ENCODE assay signal across 29 cellular contexts in genomic region chr1:177659259-177659658, GRCh38.
"Had no signal": no experiment of that assay in that cellular context is flagged by ENCODE, and none has a peak within 500 bp of the region (broad histone marks: within the 10 kb centered on the region; RNA-seq: fewer than 3 reads in every experiment).

No MANE protein-coding gene starts in this region.

- H3K36me3 Mint-ChIP-seq: activated naive CD8-positive, alpha-beta T cell; stimulated activated naive B cell treated with anti-CD40 and anti-IgM and Interleukin-4, amounts not matched to agents 10 μg/mL and 1 μg/mL and 100 μg/mL, for 72 hours had no signal

- H3K4me1 ChIP-seq: adrenal gland, ascending aorta, left lung, sigmoid colon, testis, uterus had no signal

- ATAC-seq: activated T-cell treated with anti-CD3 and anti-CD28 coated beads, Interleukin-2, amount 50 U/mL, for 4 hours; left lung; natural killer cell; stimulated activated naive B cell treated with anti-CD40 and anti-IgM and Interleukin-4, amounts not matched to agents 10 μg/mL and 1 μg/mL and 100 μg/mL, for 72 hours; WTC11 had no signal

- H3K4me3 ChIP-seq: adrenal gland, ascending aorta, hepatocyte, left lung, lung, sigmoid colon, testis, uterus had no signal

- H3K4me2 ChIP-seq: hepatocyte had no signal

- H3K27me3 ChIP-seq: adrenal gland, ascending aorta, brain microvascular endothelial cell, hepatocyte, left lung, sigmoid colon, testis, uterus had no signal

- H3K27ac ChIP-seq: adrenal gland, ascending aorta, brain microvascular endothelial cell, hepatocyte, left lung, sigmoid colon, testis, uterus had no signal

- H3K79me2 ChIP-seq: hepatocyte had no signal

- DNase-seq: activated CD8-positive, alpha-beta memory T cell treated with anti-CD3 and anti-CD28 coated beads for 24 hours; activated CD8-positive, alpha-beta memory T cell treated with anti-CD3 and anti-CD28 coated beads, Interleukin-2, amount 50 U/mL, for 4 hours; activated naive CD4-positive, alpha-beta T cell; activated T-cell treated with anti-CD3 and anti-CD28 coated beads, Interleukin-2, amount 50 U/mL, for 4 hours; adrenal gland; brain microvascular endothelial cell; central memory CD4-positive, alpha-beta T cell; dermis blood vessel endothelial cell; effector CD8-positive, alpha-beta T cell; foreskin melanocyte; immature natural killer cell; kidney glomerular epithelial cell; left lung; natural killer cell; retina; sigmoid colon; stimulated activated CD4-positive, alpha-beta T cell treated with anti-CD3 and anti-CD28 coated beads, Interleukin-2, amount 100 ng/mL, for 48 hours; stimulated activated CD8-positive, alpha-beta memory T cell treated with anti-CD3 and anti-CD28 coated beads, Interleukin-4, amount 100 ng/mL, for 48 hours; stimulated activated naive B cell treated with anti-CD40 and anti-IgM and Interleukin-4, amounts not matched to agents 10 μg/mL and 1 μg/mL and 100 μg/mL, for 72 hours; testis; trophoblast cell; uterus had no signal

- H3K27me3 Mint-ChIP-seq: activated naive CD8-positive, alpha-beta T cell; stimulated activated naive B cell treated with anti-CD40 and anti-IgM and Interleukin-4, amounts not matched to agents 10 μg/mL and 1 μg/mL and 100 μg/mL, for 72 hours had no signal

- H3K36me3 ChIP-seq: adrenal gland, ascending aorta, brain microvascular endothelial cell, left lung, sigmoid colon, uterus had no signal

- H3K4me1 Mint-ChIP-seq: immature natural killer cell; natural killer cell; stimulated activated naive B cell treated with anti-CD40 and anti-IgM and Interleukin-4, amounts not matched to agents 10 μg/mL and 1 μg/mL and 100 μg/mL, for 72 hours had no signal

- H3K27ac Mint-ChIP-seq: activated naive CD8-positive, alpha-beta T cell; activated T-helper 2 cell treated with anti-CD3 and anti-CD28 coated beads, Interferon-gamma antibody, Interleukin-2, Interleukin-4, amounts not matched to agents 10 μg/mL and 5 μg/mL and 100 μg/mL, durations not matched to agents 14 hours and 24 hours and 36 hours; immature natural killer cell; natural killer cell; progenitor cell of endocrine pancreas; stimulated activated naive B cell treated with anti-CD40 and anti-IgM and Interleukin-4, amounts not matched to agents 10 μg/mL and 1 μg/mL and 100 μg/mL, for 72 hours; WTC11 had no signal

- H2AFZ ChIP-seq: hepatocyte had no signal

- H3K4me3 Mint-ChIP-seq: activated naive CD8-positive, alpha-beta T cell; activated T-cell treated with anti-CD3 and anti-CD28 coated beads, Interleukin-2, amount 50 U/mL, for 4 hours; immature natural killer cell; natural killer cell; stimulated activated naive B cell treated with anti-CD40 and anti-IgM and Interleukin-4, amounts not matched to agents 10 μg/mL and 1 μg/mL and 100 μg/mL, for 72 hours; WTC11 had no signal

- H3K9me3 ChIP-seq: adrenal gland, ascending aorta, sigmoid colon, testis, uterus had no signal
